ENCODE assay signal across 8 cellular contexts in genomic region chr3:132417695-132418520, GRCh38. TPM values are rescaled to one million over a fixed set of nuclear protein-coding genes. Genes with fewer than 3 reads are reported as not detected.
A peak's percentile ranks its signal among the peaks of the same experiment; 100 is the strongest.
DNase-seq lines count a peak whose midpoint lies in the region; ATAC-seq, FAIRE-seq and TF ChIP-seq lines count a peak whose summit lies in the region.

No MANE protein-coding gene starts in this region.

- POLR2A ChIA-PET in PC-9 (lab: Charles Lee; ENCODE audit: unreplicated experiment), result interaction anchor here (0.5 to 1.1 kb wide), 5 partner anchors 15 to 819 kb away, joined by 4 to 14 read pairs (median 6); no protein-coding TSS in a partner anchor

- WGBS in right cardiac atrium, result under 1% methylated on average over 32 of the region's 32 CpGs

- H3K4me1 ChIP-seq in PC-9 (replicated peaks; ENCODE audit: insufficient read depth), result peaks cover 22% of the 10 kb centered on the region
- peaks cover 43% of the 10 kb centered on the region for H3K4me1 ChIP-seq in adipocyte (ENCODE audit: control insufficient read depth, insufficient read depth, low read length)
- H3K4me1 ChIP-seq in right cardiac atrium (ENCODE audit: control insufficient read depth, insufficient read depth, low read length), result no peaks in the 10 kb centered on the region

- ATAC-seq in GM21526 (IDR thresholded peaks at IDR 0.05; ENCODE audit: low FRiP score, unreplicated experiment) (peak; percentile 43), right cardiac atrium (peak; percentile 60 to 68)

- peaks cover 4% of the 10 kb centered on the region; the same call in 1 of the 2 replicates for H4K20me1 ChIP-seq in PC-9 (ENCODE audit: insufficient read depth)

- CTCF ChIA-PET in PC-9 (lab: Charles Lee), result interaction anchor here (0.6 kb wide), 1 partner anchor 14 kb away, joined by 3 read pairs; no protein-coding TSS in a partner anchor

- peak overlapping the region; percentile 89 for H3K4me3 ChIP-seq in PC-9
- H3K4me3 ChIP-seq in adipocyte (ENCODE audit: low read length), result peak overlapping the region; percentile 99
- H3K4me3 ChIP-seq in right cardiac atrium (ENCODE audit: low read length), result peak overlapping the region; percentile 86

- peaks cover 9% of the 10 kb centered on the region for H3F3A ChIP-seq in PC-9 (ENCODE audit: insufficient read depth, low read depth)

- DNase-seq in ELR (ENCODE audit: low read depth) (peak; percentile 91), HTR-8/SVneo (ENCODE audit: insufficient read length, low spot score) (peak; percentile 34), PC-9 (peak; percentile 59 to 72), adipocyte (ENCODE audit: low read depth) (peak; percentile 72), right cardiac atrium (peak in 1 of 3 donors; percentile 59), pulmonary artery endothelial cell (ENCODE audit: low read depth, low spot score) (peak; percentile 54), T1000 (lab: John Stamatoyannopoulos, UW) (no peak)

- H2AFZ ChIP-seq in PC-9, result peak overlapping the region; percentile 97

- intact Hi-C loops in PC-9 (cut with micrococcal nuclease; ENCODE audit: unreplicated experiment), result loop anchor here (5.0 kb wide), 2 partner anchors 71 to 281 kb away; no protein-coding TSS in a partner anchor
- intact Hi-C loops in right cardiac atrium (cut with DNase I), result no loop called here

- no peak for TF ChIP-seq CTCF in PC-9 (conservative IDR thresholded peaks at IDR 0.05)

- H3K9me2 ChIP-seq in PC-9 (ENCODE audit: insufficient read depth), result no peaks in the 10 kb centered on the region

- H3K79me2 ChIP-seq in PC-9 (ENCODE audit: low read depth), result peaks cover 50% of the 10 kb centered on the region

- no peaks in the 10 kb centered on the region for H3K27me3 ChIP-seq in PC-9 (ENCODE audit: insufficient read depth, low read depth)
- H3K27me3 ChIP-seq in adipocyte (replicated peaks; ENCODE audit: control insufficient read depth, insufficient read depth, low read length), result no peaks in the 10 kb centered on the region
- no peaks in the 10 kb centered on the region for H3K27me3 ChIP-seq in right cardiac atrium (ENCODE audit: control insufficient read depth, insufficient read depth)

- peak overlapping the region; percentile 81 for H3K27ac ChIP-seq in PC-9
- H3K27ac ChIP-seq in right cardiac atrium (ENCODE audit: low read length), result peak overlapping the region; percentile 66

- H3K9ac ChIP-seq in adipocyte (ENCODE audit: low read length), result peak overlapping the region; percentile 96

- peaks cover 16% of the 10 kb centered on the region; the same call in 1 of the 2 replicates for H3K36me3 ChIP-seq in PC-9 (ENCODE audit: low read depth)
- H3K36me3 ChIP-seq in adipocyte (ENCODE audit: control insufficient read depth, insufficient read depth, low read length, severe bottlenecking), result no peaks in the 10 kb centered on the region

- H3K4me2 ChIP-seq in PC-9, result peak overlapping the region; percentile 97

- no peak for FAIRE-seq in HTR-8/SVneo (lab: Jason Lieb, UNC)

- H3K9me3 ChIP-seq in PC-9 (ENCODE audit: insufficient read depth, low read depth), result no peaks in the 10 kb centered on the region
- H3K9me3 ChIP-seq in adipocyte (ENCODE audit: control insufficient read depth, low read length), result no peaks in the 10 kb centered on the region
- no peaks in the 10 kb centered on the region for H3K9me3 ChIP-seq in right cardiac atrium (ENCODE audit: control insufficient read depth, low read length)

- BruUV-seq in PC-9 (replicated peaks; lab: Mats Ljungman, UMichigan), result TSS peak; percentile 31

RNA-seq across cellular contexts. Expression of gene DNAJC13, which starts 0.6 kb away (rescaled TPM):
- 44.6 and 56.6 TPM in 2 replicates for total RNA-seq in PC-9 (2021)
- total RNA-seq in right cardiac atrium, result 10 to 100 TPM; 29.4 to 32.4 (median 31.2) TPM
- polyA plus RNA-seq in right cardiac atrium, result 9.3 TPM
- total RNA-seq in pulmonary artery endothelial cell, result 63.0 and 75.6 TPM in 2 replicates
